Comparison of ENCODE assay signal across 1 cellular context in genomic region chr12:104593482-104593881, GRCh38.
TF ChIP-seq lines count a peak whose summit lies in the region.

No MANE protein-coding gene starts in this region.

TF ChIP-seq in K562, 482 proteins besides CTCF, POLR2A, EP300 and RAD21 (continued from another document and continues in another):
- TF ChIP-seq GMEB1 (CRISPR knock-in tag; IDR thresholded peaks at IDR 0.05): no peak
- no peak for TF ChIP-seq RBM22 (IDR thresholded peaks at IDR 0.05; ENCODE audit: low read depth, low read length, poor library complexity, severe bottlenecking)
- TF ChIP-seq RBM25 (IDR thresholded peaks at IDR 0.05; ENCODE audit: low read depth, low read length, severe bottlenecking): peak; percentile 97
- TF ChIP-seq SIN3A (IDR thresholded peaks at IDR 0.05; ENCODE audit: borderline replicate concordance in 2 of 2, control insufficient read depth in 1 of 2, low read depth in 2 of 2, low read length in 2 of 2): no peak
- TF ChIP-seq NRF1 (conservative IDR thresholded peaks at IDR 0.05 in 1 of 2, IDR thresholded peaks at IDR 0.05 in 1 of 2): no peak
- no peak for TF ChIP-seq CCNT2 (IDR thresholded peaks at IDR 0.05; ENCODE audit: borderline replicate concordance, extremely low read depth, insufficient read length, low read depth, low read length)
- TF ChIP-seq ARID4B (CRISPR knock-in tag; IDR thresholded peaks at IDR 0.05): no peak
- TF ChIP-seq HBP1 (CRISPR knock-in tag; IDR thresholded peaks at IDR 0.05): no peak
- no peak for TF ChIP-seq LCOR (CRISPR knock-in tag; IDR thresholded peaks at IDR 0.05)
- TF ChIP-seq CHAMP1 (IDR thresholded peaks at IDR 0.05): 0 out of 2 replicates have a peak, but pooled peaks have one; percentile 40
- TF ChIP-seq ATF7 (IDR thresholded peaks at IDR 0.05): no peak
- TF ChIP-seq SMARCA4 (IDR thresholded peaks at IDR 0.05): no peak
- TF ChIP-seq HIVEP1 (CRISPR knock-in tag; IDR thresholded peaks at IDR 0.05): no peak
- TF ChIP-seq LEF1 (IDR thresholded peaks at IDR 0.05): no peak
- no peak for TF ChIP-seq C11orf30 (IDR thresholded peaks at IDR 0.05; ENCODE audit: low read depth)
- TF ChIP-seq, protein P1, sequence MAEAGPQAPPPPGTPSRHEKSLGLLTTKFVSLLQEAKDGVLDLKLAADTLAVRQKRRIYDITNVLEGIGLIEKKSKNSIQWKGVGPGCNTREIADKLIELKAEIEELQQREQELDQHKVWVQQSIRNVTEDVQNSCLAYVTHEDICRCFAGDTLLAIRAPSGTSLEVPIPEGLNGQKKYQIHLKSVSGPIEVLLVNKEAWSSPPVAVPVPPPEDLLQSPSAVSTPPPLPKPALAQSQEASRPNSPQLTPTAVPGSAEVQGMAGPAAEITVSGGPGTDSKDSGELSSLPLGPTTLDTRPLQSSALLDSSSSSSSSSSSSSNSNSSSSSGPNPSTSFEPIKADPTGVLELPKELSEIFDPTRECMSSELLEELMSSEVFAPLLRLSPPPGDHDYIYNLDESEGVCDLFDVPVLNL (CRISPR knock-in tag; IDR thresholded peaks at IDR 0.05; ENCODE audit: low read depth): no peak
- no peak for TF ChIP-seq MAX (CRISPR knock-in tag; IDR thresholded peaks at IDR 0.05)
- peak; percentile 83; the same call in 1 of the 2 replicates for TF ChIP-seq SMARCA5 (IDR thresholded peaks at IDR 0.05)
- TF ChIP-seq SRSF1 (IDR thresholded peaks at IDR 0.05; ENCODE audit: low read depth, low read length): no peak
- TF ChIP-seq HMG20A (CRISPR knock-in tag; conservative IDR thresholded peaks at IDR 0.05): no peak
- no peak for TF ChIP-seq BCL6 (CRISPR knock-in tag; IDR thresholded peaks at IDR 0.05)
- peak; percentile 71 for TF ChIP-seq ARID1B (IDR thresholded peaks at IDR 0.05)
- TF ChIP-seq, protein P2, sequence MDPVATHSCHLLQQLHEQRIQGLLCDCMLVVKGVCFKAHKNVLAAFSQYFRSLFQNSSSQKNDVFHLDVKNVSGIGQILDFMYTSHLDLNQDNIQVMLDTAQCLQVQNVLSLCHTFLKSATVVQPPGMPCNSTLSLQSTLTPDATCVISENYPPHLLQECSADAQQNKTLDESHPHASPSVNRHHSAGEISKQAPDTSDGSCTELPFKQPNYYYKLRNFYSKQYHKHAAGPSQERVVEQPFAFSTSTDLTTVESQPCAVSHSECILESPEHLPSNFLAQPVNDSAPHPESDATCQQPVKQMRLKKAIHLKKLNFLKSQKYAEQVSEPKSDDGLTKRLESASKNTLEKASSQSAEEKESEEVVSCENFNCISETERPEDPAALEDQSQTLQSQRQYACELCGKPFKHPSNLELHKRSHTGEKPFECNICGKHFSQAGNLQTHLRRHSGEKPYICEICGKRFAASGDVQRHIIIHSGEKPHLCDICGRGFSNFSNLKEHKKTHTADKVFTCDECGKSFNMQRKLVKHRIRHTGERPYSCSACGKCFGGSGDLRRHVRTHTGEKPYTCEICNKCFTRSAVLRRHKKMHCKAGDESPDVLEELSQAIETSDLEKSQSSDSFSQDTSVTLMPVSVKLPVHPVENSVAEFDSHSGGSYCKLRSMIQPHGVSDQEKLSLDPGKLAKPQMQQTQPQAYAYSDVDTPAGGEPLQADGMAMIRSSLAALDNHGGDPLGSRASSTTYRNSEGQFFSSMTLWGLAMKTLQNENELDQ (CRISPR knock-in tag; IDR thresholded peaks at IDR 0.05; ENCODE audit: borderline replicate concordance): no peak
- TF ChIP-seq, protein P3, sequence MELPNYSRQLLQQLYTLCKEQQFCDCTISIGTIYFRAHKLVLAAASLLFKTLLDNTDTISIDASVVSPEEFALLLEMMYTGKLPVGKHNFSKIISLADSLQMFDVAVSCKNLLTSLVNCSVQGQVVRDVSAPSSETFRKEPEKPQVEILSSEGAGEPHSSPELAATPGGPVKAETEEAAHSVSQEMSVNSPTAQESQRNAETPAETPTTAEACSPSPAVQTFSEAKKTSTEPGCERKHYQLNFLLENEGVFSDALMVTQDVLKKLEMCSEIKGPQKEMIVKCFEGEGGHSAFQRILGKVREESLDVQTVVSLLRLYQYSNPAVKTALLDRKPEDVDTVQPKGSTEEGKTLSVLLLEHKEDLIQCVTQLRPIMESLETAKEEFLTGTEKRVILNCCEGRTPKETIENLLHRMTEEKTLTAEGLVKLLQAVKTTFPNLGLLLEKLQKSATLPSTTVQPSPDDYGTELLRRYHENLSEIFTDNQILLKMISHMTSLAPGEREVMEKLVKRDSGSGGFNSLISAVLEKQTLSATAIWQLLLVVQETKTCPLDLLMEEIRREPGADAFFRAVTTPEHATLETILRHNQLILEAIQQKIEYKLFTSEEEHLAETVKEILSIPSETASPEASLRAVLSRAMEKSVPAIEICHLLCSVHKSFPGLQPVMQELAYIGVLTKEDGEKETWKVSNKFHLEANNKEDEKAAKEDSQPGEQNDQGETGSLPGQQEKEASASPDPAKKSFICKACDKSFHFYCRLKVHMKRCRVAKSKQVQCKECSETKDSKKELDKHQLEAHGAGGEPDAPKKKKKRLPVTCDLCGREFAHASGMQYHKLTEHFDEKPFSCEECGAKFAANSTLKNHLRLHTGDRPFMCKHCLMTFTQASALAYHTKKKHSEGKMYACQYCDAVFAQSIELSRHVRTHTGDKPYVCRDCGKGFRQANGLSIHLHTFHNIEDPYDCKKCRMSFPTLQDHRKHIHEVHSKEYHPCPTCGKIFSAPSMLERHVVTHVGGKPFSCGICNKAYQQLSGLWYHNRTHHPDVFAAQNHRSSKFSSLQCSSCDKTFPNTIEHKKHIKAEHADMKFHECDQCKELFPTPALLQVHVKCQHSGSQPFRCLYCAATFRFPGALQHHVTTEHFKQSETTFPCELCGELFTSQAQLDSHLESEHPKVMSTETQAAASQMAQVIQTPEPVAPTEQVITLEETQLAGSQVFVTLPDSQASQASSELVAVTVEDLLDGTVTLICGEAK (IDR thresholded peaks at IDR 0.05): no peak
- TF ChIP-seq, protein P3 (CRISPR knock-in tag; IDR thresholded peaks at IDR 0.05): no peak
- peak in 1 of 2 experiments; percentile 41; a peak in 1 of 3 replicates for TF ChIP-seq CBX3 (IDR thresholded peaks at IDR 0.05; ENCODE audit: borderline replicate concordance in 1 of 2, low read length in 2 of 2)
- TF ChIP-seq ETV1 (tag; conservative IDR thresholded peaks at IDR 0.05; ENCODE audit: low read depth): no peak
- TF ChIP-seq ZNF280B (CRISPR knock-in tag; IDR thresholded peaks at IDR 0.05): no peak
- peak; percentile 86 to 94 for TF ChIP-seq KDM1A (IDR thresholded peaks at IDR 0.05)
- no peak for TF ChIP-seq NELFE (IDR thresholded peaks at IDR 0.05; ENCODE audit: insufficient read depth, insufficient read length)
- TF ChIP-seq MTA2 (IDR thresholded peaks at IDR 0.05; ENCODE audit: low read depth): no peak
- no peak for TF ChIP-seq PHTF2 (CRISPR knock-in tag; IDR thresholded peaks at IDR 0.05)
- TF ChIP-seq KLF1 (tag; IDR thresholded peaks at IDR 0.05): no peak
